Comparison of ENCODE assay signal across 9 cellular contexts in genomic region chr11:130145328-130145812, GRCh38. TPM values are rescaled to one million over a fixed set of nuclear protein-coding genes. Genes with fewer than 3 reads are reported as not detected.
DNase-seq lines count a peak whose midpoint lies in the region; ATAC-seq and TF ChIP-seq lines count a peak whose summit lies in the region.
"Had no signal": no experiment of that assay in that cellular context is flagged by ENCODE, and none has a peak within 500 bp of the region (broad histone marks: within the 10 kb centered on the region; RNA-seq: fewer than 3 reads in every experiment).

No MANE protein-coding gene starts in this region.

- ATAC-seq in CD4-positive, alpha-beta T cell (ENCODE audit: poor library complexity), result no peak
- ATAC-seq in GM21423 (IDR thresholded peaks at IDR 0.05; ENCODE audit: unreplicated experiment), result no peak

- no peak for TF ChIP-seq RAD21 in SK-N-SH (IDR thresholded peaks at IDR 0.05; ENCODE audit: low read length)

- no peaks in the 10 kb centered on the region for H3F3A ChIP-seq in SK-N-SH (replicated peaks; ENCODE audit: insufficient read depth)

- no peak overlapping the region for H3K4me3 ChIP-seq in endodermal cell (ENCODE audit: low read length)
- no peak overlapping the region for H3K4me3 ChIP-seq in BE2C (ENCODE audit: low read depth, low read length)
- H3K4me3 ChIP-seq in SK-N-SH (ENCODE audit: low read depth in 2 of 2, low read length in 1 of 2), result no peak overlapping the region

- H3K4me1 Mint-ChIP-seq in CD4-positive, alpha-beta T cell (ENCODE audit: low read depth), result peaks cover 25% of the 10 kb centered on the region
- H3K4me1 Mint-ChIP-seq in endodermal cell, result peaks cover 17% of the 10 kb centered on the region
- H3K4me1 Mint-ChIP-seq in nephron, result peaks cover 15% of the 10 kb centered on the region

- peaks cover 6% of the 10 kb centered on the region for H3K4me1 ChIP-seq in endodermal cell (ENCODE audit: control insufficient read depth, insufficient read depth, low read length)
- no peaks in the 10 kb centered on the region for H3K4me1 ChIP-seq in BE2C
- no peaks in the 10 kb centered on the region for H3K4me1 ChIP-seq in SK-N-SH (ENCODE audit: control insufficient read depth in 1 of 2, insufficient read depth in 2 of 2, low read depth in 1 of 2, low read length in 1 of 2)

- H3K27me3 Mint-ChIP-seq in CD4-positive, alpha-beta T cell, result no peaks in the 10 kb centered on the region
- H3K27me3 Mint-ChIP-seq in endodermal cell (ENCODE audit: insufficient read depth), result no peaks in the 10 kb centered on the region
- H3K27me3 Mint-ChIP-seq in nephron (ENCODE audit: low read depth), result no peaks in the 10 kb centered on the region
- H3K27me3 Mint-ChIP-seq: activated T-helper 17 cell treated with anti-CD3 and anti-CD28 coated beads, Interleukin-2, amount 50 U/mL, for 72 hours had no signal

- 94% methylated on average over 3 of the region's 3 CpGs; no CpG with 5 or more reads in 1 of the 2 experiments for WGBS in endodermal cell (ENCODE audit: insufficient coverage in 1 of 2, insufficient read length in 1 of 2), 2 experiments
- WGBS in SK-N-SH (ENCODE audit: low lambda C conversion rate), result 98% methylated on average over 3 of the region's 3 CpGs

- H3K4me2 ChIP-seq in SK-N-SH, result no peak overlapping the region

- H3K9me2 ChIP-seq in SK-N-SH, result no peaks in the 10 kb centered on the region

- POLR2A ChIA-PET in CD4-positive, alpha-beta T cell (lab: Charles Lee), result no interaction called here
- POLR2A ChIA-PET in SK-N-SH (lab: Yijun Ruan, JAX), result no interaction called here

- no peaks in the 10 kb centered on the region for H3K9me3 Mint-ChIP-seq in CD4-positive, alpha-beta T cell
- no peaks in the 10 kb centered on the region for H3K9me3 Mint-ChIP-seq in endodermal cell
- H3K9me3 Mint-ChIP-seq in nephron, result no peaks in the 10 kb centered on the region
- H3K9me3 Mint-ChIP-seq: activated T-helper 17 cell treated with anti-CD3 and anti-CD28 coated beads, Interleukin-2, amount 50 U/mL, for 72 hours had no signal

- H3K27ac Mint-ChIP-seq in CD4-positive, alpha-beta T cell, result peak overlapping the region; percentile 27
- H3K27ac Mint-ChIP-seq in endodermal cell (peak overlapping the region; percentile 59), nephron (peak overlapping the region; percentile 44 to 68 (median 46))

- peaks cover 99% of the 10 kb centered on the region for H3K36me3 ChIP-seq in endodermal cell (ENCODE audit: control insufficient read depth, insufficient read depth, low read length)
- H3K36me3 ChIP-seq in BE2C, result peaks cover 2% of the 10 kb centered on the region
- H3K36me3 ChIP-seq in SK-N-SH (replicated peaks in 1 of 2; ENCODE audit: control insufficient read depth in 1 of 2, insufficient read depth in 2 of 2, low read length in 1 of 2), result peaks cover 40 to 48% of the 10 kb centered on the region in 2 experiments

- H3K36me3 Mint-ChIP-seq in CD4-positive, alpha-beta T cell (ENCODE audit: low read depth), result peaks cover 34% of the 10 kb centered on the region
- H3K36me3 Mint-ChIP-seq in endodermal cell (ENCODE audit: low read depth) (peaks cover 81% of the 10 kb centered on the region), nephron (ENCODE audit: low read depth) (peaks cover 57% of the 10 kb centered on the region)

- TF ChIP-seq CTCF in CD4-positive, alpha-beta T cell (IDR thresholded peaks at IDR 0.05), result no peak
- TF ChIP-seq CTCF in endodermal cell (conservative IDR thresholded peaks at IDR 0.05), result no peak
- no peak for TF ChIP-seq CTCF in nephron (IDR thresholded peaks at IDR 0.05; ENCODE audit: unreplicated experiment in 3 of 3)
- TF ChIP-seq CTCF in BE2C (IDR thresholded peaks at IDR 0.05; ENCODE audit: low read depth, low read length), result no peak
- TF ChIP-seq CTCF in SK-N-SH (IDR thresholded peaks at IDR 0.05), result no peak

- H3K9me3 ChIP-seq in CD4-positive, alpha-beta T cell (ENCODE audit: control insufficient read depth, low read length), result no peaks in the 10 kb centered on the region
- no peaks in the 10 kb centered on the region for H3K9me3 ChIP-seq in endodermal cell (ENCODE audit: control insufficient read depth, low read length)
- H3K9me3 ChIP-seq in BE2C, result no peaks in the 10 kb centered on the region
- H3K9me3 ChIP-seq in SK-N-SH, result no peaks in the 10 kb centered on the region

- H3K9ac ChIP-seq in endodermal cell (ENCODE audit: extremely low read depth, low read length, poor library complexity, severe bottlenecking) (peak overlapping the region; percentile 5), SK-N-SH (no peak overlapping the region)

- H2AFZ ChIP-seq in SK-N-SH (ENCODE audit: low read depth), result no peak overlapping the region

- no peak for DNase-seq in CD4-positive, alpha-beta T cell
- DNase-seq in NCI-H2196 treated with DMSO at 0.1 percent for 48 hours (lab: John Stamatoyannopoulos, UW; ENCODE audit: unreplicated experiment) (peak; percentile 53), endodermal cell (no peak), HuH-7.5 (ENCODE audit: low spot score) (no peak), BE2C (no peak), SK-N-SH (no peak)

- no peak overlapping the region for H3K27ac ChIP-seq in CD4-positive, alpha-beta T cell (ENCODE audit: low read depth, low read length)
- H3K27ac ChIP-seq in endodermal cell (ENCODE audit: low read depth, low read length) (peak overlapping the region; percentile 31), SK-N-SH (ENCODE audit: low read depth in 2 of 2, low read length in 1 of 2) (no peak overlapping the region)

- H3K79me2 ChIP-seq in SK-N-SH (ENCODE audit: insufficient read depth), result no peaks in the 10 kb centered on the region

- CTCF ChIA-PET in CD4-positive, alpha-beta T cell (lab: Charles Lee), result interaction anchor here (1.2 to 1.8 kb wide), 2 partner anchors 13 to 153 kb away, joined by 3 to 4 read pairs; no protein-coding TSS in a partner anchor
- CTCF ChIA-PET in SK-N-SH (lab: Yijun Ruan, JAX), result interaction anchor here (0.9 to 2.6 kb wide), 9 partner anchors 8 to 222 kb away, joined by 3 to 8 read pairs (median 3); no protein-coding TSS in a partner anchor

- intact Hi-C loops in CD4-positive, alpha-beta T cell (cut with DNase I, micrococcal nuclease), result no loop called here

- no peak for TF ChIP-seq EP300 in SK-N-SH (IDR thresholded peaks at IDR 0.05; ENCODE audit: borderline replicate concordance in 1 of 2, low read depth in 1 of 2, low read length in 1 of 2)

- H4K20me1 ChIP-seq in SK-N-SH (ENCODE audit: insufficient read depth), result no peaks in the 10 kb centered on the region

- H3K4me3 Mint-ChIP-seq in CD4-positive, alpha-beta T cell, result no peak overlapping the region
- H3K4me3 Mint-ChIP-seq in endodermal cell (no peak overlapping the region), nephron (no peak overlapping the region)
- H3K4me3 Mint-ChIP-seq: activated T-helper 17 cell treated with anti-CD3 and anti-CD28 coated beads, Interleukin-2, amount 50 U/mL, for 72 hours had no signal

- H3K27me3 ChIP-seq in CD4-positive, alpha-beta T cell (ENCODE audit: control insufficient read depth, insufficient read depth, low read length), result no peaks in the 10 kb centered on the region
- H3K27me3 ChIP-seq in endodermal cell (ENCODE audit: control insufficient read depth, insufficient read depth, low read length, poor library complexity, severe bottlenecking), result no peaks in the 10 kb centered on the region
- no peaks in the 10 kb centered on the region for H3K27me3 ChIP-seq in BE2C
- no peaks in the 10 kb centered on the region for H3K27me3 ChIP-seq in SK-N-SH (ENCODE audit: insufficient read depth)

TF ChIP-seq in SK-N-SH, 30 proteins besides CTCF, POLR2A, EP300 and RAD21 (continues in another document):
- TF ChIP-seq JUND (IDR thresholded peaks at IDR 0.05) (no peak), RCOR1 (IDR thresholded peaks at IDR 0.05; ENCODE audit: low read length) (no peak), MEF2A (IDR thresholded peaks at IDR 0.05; ENCODE audit: borderline replicate concordance, low read depth) (no peak), SIN3A (IDR thresholded peaks at IDR 0.05; ENCODE audit: borderline replicate concordance, low read depth, low read length) (no peak), SMC3 (IDR thresholded peaks at IDR 0.05; ENCODE audit: low read depth, low read length) (no peak), REST (IDR thresholded peaks at IDR 0.05; ENCODE audit: low read depth, low read length) (no peak), MXI1 (IDR thresholded peaks at IDR 0.05; ENCODE audit: low read depth, low read length) (no peak)

RNA-seq across cellular contexts. Expression of gene ST14, which starts 14.2 kb away (rescaled TPM):
- total RNA-seq in CD4-positive, alpha-beta T cell, result under 1 TPM; 0.25 to 0.31 TPM
- total RNA-seq in endodermal cell, result 10 to 100 TPM; 17.5 to 21.7 TPM
- 1.7 TPM for polyA plus RNA-seq in endodermal cell (2013, experiment 1 of 2)
- 1.3 TPM for polyA plus RNA-seq in endodermal cell (2013, experiment 2 of 2)
- 0.28 TPM for polyA plus RNA-seq in BE2C (2012; ENCODE audit: insufficient read depth, insufficient read length, low read depth)
- not detected in 2 replicates for polyA plus RNA-seq in SK-N-SH (2012; rRNA removed)
- polyA plus RNA-seq in SK-N-SH (2012; cell fraction: cytosol; rRNA removed), result 0.01 TPM in 1 of 2 replicates, not detected in the other
- polyA plus RNA-seq in SK-N-SH (2012; cell fraction: nucleus; rRNA removed), result not detected in 2 replicates

Comparison
In these comparisons a context has a peak if more than half of its experiments do, and no peak if none do; other contexts are left out.
1. RNA of gene ST14, which starts 14.2 kb away (total RNA-seq): 17.5 to 21.7 TPM in endodermal cell; 0.25 to 0.31 TPM in CD4-positive, alpha-beta T cell; every median in the first group is over 10 times any median in the second.
2. Peak in every context shown above with its lines, with median percentiles within 50 percentile points of each other: H3K27ac Mint-ChIP-seq.